ENCODE assay signal across 13 cellular contexts in genomic region chr11:128334311-128335044, GRCh38.
DNase-seq lines count a peak whose midpoint lies in the region; ATAC-seq and TF ChIP-seq lines count a peak whose summit lies in the region.
"Had no signal": no experiment of that assay in that cellular context is flagged by ENCODE, and none has a peak within 500 bp of the region (broad histone marks: within the 10 kb centered on the region; RNA-seq: fewer than 3 reads in every experiment).

No MANE protein-coding gene starts in this region.

- H3K36me3 ChIP-seq in right atrium auricular region (no peaks in the 10 kb centered on the region), left ventricle myocardium inferior (no peaks in the 10 kb centered on the region), neuronal stem cell (replicated peaks in 1 of 2; ENCODE audit: control insufficient read depth in 2 of 2, insufficient read depth in 2 of 2, low read length in 2 of 2) (no peaks in the 10 kb centered on the region)

- no peak overlapping the region for H2BK15ac ChIP-seq in neuronal stem cell (ENCODE audit: low read length)

- no peak overlapping the region for H3K9ac ChIP-seq in neuronal stem cell (ENCODE audit: low read depth, low read length, poor library complexity)

- CTCF ChIA-PET in activated CD8-positive, alpha-beta memory T cell treated with anti-CD3 and anti-CD28 coated beads, Interleukin-2, amount 10 ng/mL, durations not matched to agents 7 days and 5 days (lab: Charles Lee): interaction anchor here (0.7 to 1.9 kb wide), 2 partner anchors 12 to 32 kb away, joined by 3 to 11 read pairs; no protein-coding TSS in a partner anchor

- no peak overlapping the region for H3K23ac ChIP-seq in neuronal stem cell (ENCODE audit: low read depth, low read length, poor library complexity)

- peak overlapping the region; percentile 84 for H2AFZ ChIP-seq in neuronal stem cell (ENCODE audit: low read length)

- H3K4me3 Mint-ChIP-seq in activated CD8-positive, alpha-beta memory T cell treated with anti-CD3 and anti-CD28 coated beads, Interleukin-2, amount 10 ng/mL, durations not matched to agents 7 days and 5 days: no peak overlapping the region

- no CpG with 5 or more reads among the region's 12 CpGs for WGBS in neuronal stem cell (ENCODE audit: extremely low coverage in 2 of 2, insufficient read length in 2 of 2, insufficient replicate concordance in 1 of 2), 2 donors

- no peak overlapping the region for H3K4me2 ChIP-seq in neuronal stem cell (ENCODE audit: insufficient read depth, low read length, poor library complexity, severe bottlenecking)

- no peak overlapping the region for H4K8ac ChIP-seq in neuronal stem cell (ENCODE audit: low read depth, low read length)

- no peaks in the 10 kb centered on the region for H3K27me3 Mint-ChIP-seq in activated CD8-positive, alpha-beta memory T cell treated with anti-CD3 and anti-CD28 coated beads, Interleukin-2, amount 10 ng/mL, durations not matched to agents 7 days and 5 days

- TF ChIP-seq CTCF in right atrium auricular region (IDR thresholded peaks at IDR 0.05) (no peak), left ventricle myocardium inferior (IDR thresholded peaks at IDR 0.05; ENCODE audit: borderline replicate concordance) (no peak)

- H3K36me3 Mint-ChIP-seq in activated CD8-positive, alpha-beta memory T cell treated with anti-CD3 and anti-CD28 coated beads, Interleukin-2, amount 10 ng/mL, durations not matched to agents 7 days and 5 days: peaks cover 6% of the 10 kb centered on the region

- no peak overlapping the region for H3K4ac ChIP-seq in neuronal stem cell (ENCODE audit: low read length)

- no peak for DNase-seq in Right ventricle myocardium inferior (ENCODE audit: missing footprints)
- no peak for DNase-seq in right atrium auricular region (ENCODE audit: low spot score)
- DNase-seq in left ventricle myocardium inferior: peak; percentile 53
- no peak for DNase-seq in neuronal stem cell (ENCODE audit: low spot score)
- no peak for DNase-seq in HT-29 (ENCODE audit: low spot score)
- DNase-seq in activated CD8-positive, alpha-beta memory T cell treated with anti-CD3 and anti-CD28 coated beads, Interleukin-2, amount 10 ng/mL, durations not matched to agents 7 days and 5 days: no peak
- no peak for DNase-seq in OCI-M1 (lab: John Stamatoyannopoulos, UW)
- DNase-seq: cerebellar nuclear complex, GOT3, MV-4-11, NCI-H510A, posterior cingulate gyrus had no signal

- no peaks in the 10 kb centered on the region for H3K79me1 ChIP-seq in neuronal stem cell (ENCODE audit: low read depth, low read length)

- intact Hi-C loops in Right ventricle myocardium inferior (cut with DNase I): loop anchor here (5.0 kb wide), 2 partner anchors 42 to 298 kb away; no protein-coding TSS in a partner anchor
- intact Hi-C loops in left ventricle myocardium inferior (cut with micrococcal nuclease): loop anchor here (10.0 kb wide), 1 partner anchor 80 kb away; no protein-coding TSS in a partner anchor

- peak overlapping the region; percentile 4 for H2AK5ac ChIP-seq in neuronal stem cell (ENCODE audit: low read depth, low read length)

- peak overlapping the region in 1 of 2 donors; percentile 23 for H3K27ac ChIP-seq in right atrium auricular region
- peak overlapping the region; percentile 86 for H3K27ac ChIP-seq in left ventricle myocardium inferior (replicated peaks)
- no peak overlapping the region for H3K27ac ChIP-seq in neuronal stem cell (replicated peaks; ENCODE audit: low read length)

- H3K9me3 ChIP-seq in right atrium auricular region (no peaks in the 10 kb centered on the region), left ventricle myocardium inferior (replicated peaks) (no peaks in the 10 kb centered on the region), neuronal stem cell (replicated peaks in 1 of 2; ENCODE audit: control insufficient read depth in 2 of 2, insufficient read depth in 1 of 2, low read depth in 1 of 2, low read length in 2 of 2) (no peaks in the 10 kb centered on the region)

- H3K18ac ChIP-seq in neuronal stem cell (ENCODE audit: low read length): no peak overlapping the region

- H3K4me3 ChIP-seq in right atrium auricular region (no peak overlapping the region), left ventricle myocardium inferior (no peak overlapping the region), neuronal stem cell (ENCODE audit: low read length in 2 of 2) (peak overlapping the region in 1 of 2 donors; percentile 41)

- H2BK120ac ChIP-seq in neuronal stem cell (ENCODE audit: low read depth, low read length): no peak overlapping the region

- peaks cover 36% of the 10 kb centered on the region for H3K4me1 Mint-ChIP-seq in activated CD8-positive, alpha-beta memory T cell treated with anti-CD3 and anti-CD28 coated beads, Interleukin-2, amount 10 ng/mL, durations not matched to agents 7 days and 5 days

- no peak overlapping the region for H2BK5ac ChIP-seq in neuronal stem cell (ENCODE audit: low read length)

- peaks cover 2% of the 10 kb centered on the region for H3K9me3 Mint-ChIP-seq in activated CD8-positive, alpha-beta memory T cell treated with anti-CD3 and anti-CD28 coated beads, Interleukin-2, amount 10 ng/mL, durations not matched to agents 7 days and 5 days (ENCODE audit: low read depth)

- H3K4me1 ChIP-seq in right atrium auricular region: peaks cover 0 to 17% of the 10 kb centered on the region in 2 donors
- peaks cover 53% of the 10 kb centered on the region for H3K4me1 ChIP-seq in left ventricle myocardium inferior
- peaks cover 14 to 42% of the 10 kb centered on the region in 2 donors for H3K4me1 ChIP-seq in neuronal stem cell (ENCODE audit: control insufficient read depth in 2 of 2, insufficient read depth in 1 of 2, low read depth in 1 of 2, low read length in 2 of 2)

- no peak overlapping the region for H2BK12ac ChIP-seq in neuronal stem cell (ENCODE audit: low read length)

- H4K91ac ChIP-seq in neuronal stem cell (ENCODE audit: low read depth, low read length, poor library complexity): no peak overlapping the region

- no peak overlapping the region for H3K14ac ChIP-seq in neuronal stem cell (ENCODE audit: low read length)

- H3K27me3 ChIP-seq in right atrium auricular region (no peaks in the 10 kb centered on the region), left ventricle myocardium inferior (ENCODE audit: low read depth) (no peaks in the 10 kb centered on the region), neuronal stem cell (ENCODE audit: control insufficient read depth in 3 of 3, insufficient read depth in 3 of 3, low read depth in 1 of 3, low read length in 3 of 3) (no peaks in the 10 kb centered on the region)

- peak; percentile 52 for ATAC-seq in Right ventricle myocardium inferior
- no peak for ATAC-seq in activated CD8-positive, alpha-beta memory T cell treated with anti-CD3 and anti-CD28 coated beads, Interleukin-2, amount 10 ng/mL, durations not matched to agents 7 days and 5 days
- no peak for ATAC-seq in GM18502 (IDR thresholded peaks at IDR 0.05; ENCODE audit: poor library complexity, unreplicated experiment)

- no peak overlapping the region for H3K27ac Mint-ChIP-seq in activated CD8-positive, alpha-beta memory T cell treated with anti-CD3 and anti-CD28 coated beads, Interleukin-2, amount 10 ng/mL, durations not matched to agents 7 days and 5 days
